In genomic region chr1:227816750-227817446, GRCh38 we compare ENCODE assay signal across 26 cellular contexts. TPM values are rescaled to one million over a fixed set of nuclear protein-coding genes. Genes with fewer than 3 reads are reported as not detected.
"Had no signal": no experiment of that assay in that cellular context is flagged by ENCODE, and none has a peak within 500 bp of the region (broad histone marks: within the 10 kb centered on the region; RNA-seq: fewer than 3 reads in every experiment).

No MANE protein-coding gene starts in this region.

- H3K4me1 Mint-ChIP-seq: activated CD4-positive, alpha-beta T cell treated with anti-CD3 and anti-CD28 coated beads, Interleukin-2, amount 10 ng/mL, durations not matched to agents 24 days and 14 days; activated naive CD4-positive, alpha-beta T cell treated with anti-CD3 and anti-CD28 coated beads, Interleukin-2, amount 10 ng/mL, durations not matched to agents 7 days and 5 days; activated naive CD8-positive, alpha-beta T cell treated with anti-CD3 and anti-CD28 coated beads, Interleukin-2, amount 50 U/mL, for 24 hours; nephron progenitor cell; stimulated activated memory B cell treated with anti-CD40 and anti-IgM and Interleukin-4, amounts not matched to agents 10 μg/mL and 1 μg/mL and 100 μg/mL, for 72 hours had no signal

- H3K27me3 ChIP-seq: brain microvascular endothelial cell, sigmoid colon, testis, upper lobe of left lung had no signal

- DNase-seq: activated CD4-positive, alpha-beta T cell treated with anti-CD3 and anti-CD28 coated beads, Interleukin-2, amount 10 ng/mL, durations not matched to agents 24 days and 14 days; activated CD8-positive, alpha-beta memory T cell treated with anti-CD3 and anti-CD28 coated beads, Interleukin-2, amount 50 U/mL, for 4 hours; activated CD8-positive, alpha-beta T cell treated with anti-CD3 and anti-CD28 coated beads for 36 hours; activated effector memory CD4-positive, alpha-beta T cell treated with Interleukin-2 at 50 U/mL for 16 hours; activated naive CD4-positive, alpha-beta T cell treated with anti-CD3 and anti-CD28 coated beads, Interleukin-2, amount 10 ng/mL, durations not matched to agents 7 days and 5 days; activated naive CD8-positive, alpha-beta T cell treated with anti-CD3 and anti-CD28 coated beads, Interleukin-2, amount 50 U/mL, for 24 hours; activated T-cell treated with anti-CD3 and anti-CD28 coated beads, Interleukin-2, amount 50 U/mL, for 4 hours; aorta; brain microvascular endothelial cell; erythroblast; foreskin melanocyte; glutamatergic neuron; hypothalamus; nephron progenitor cell; occipital lobe; sigmoid colon; stimulated activated CD4-positive, alpha-beta T cell treated with anti-CD3 and anti-CD28 coated beads, Interleukin-4, amount 100 ng/mL, for 24 hours; testis had no signal

- ATAC-seq: activated CD8-positive, alpha-beta T cell treated with anti-CD3 and anti-CD28 coated beads for 36 hours; activated naive CD8-positive, alpha-beta T cell treated with anti-CD3 and anti-CD28 coated beads, Interleukin-2, amount 50 U/mL, for 24 hours; activated T-cell treated with anti-CD3 and anti-CD28 coated beads, Interleukin-2, amount 50 U/mL, for 4 hours; left lobe of liver; stimulated activated memory B cell treated with anti-CD40 and anti-IgM and Interleukin-4, amounts not matched to agents 10 μg/mL and 1 μg/mL and 100 μg/mL, for 72 hours had no signal

- H3K4me3 Mint-ChIP-seq: activated CD4-positive, alpha-beta T cell treated with anti-CD3 and anti-CD28 coated beads, Interleukin-2, amount 10 ng/mL, durations not matched to agents 24 days and 14 days; activated CD8-positive, alpha-beta T cell treated with anti-CD3 and anti-CD28 coated beads for 36 hours; activated naive CD4-positive, alpha-beta T cell treated with anti-CD3 and anti-CD28 coated beads, Interleukin-2, amount 10 ng/mL, durations not matched to agents 7 days and 5 days; activated naive CD8-positive, alpha-beta T cell treated with anti-CD3 and anti-CD28 coated beads, Interleukin-2, amount 50 U/mL, for 24 hours; activated T-cell treated with anti-CD3 and anti-CD28 coated beads, Interleukin-2, amount 50 U/mL, for 4 hours; nephron progenitor cell; stimulated activated memory B cell treated with anti-CD40 and anti-IgM and Interleukin-4, amounts not matched to agents 10 μg/mL and 1 μg/mL and 100 μg/mL, for 72 hours had no signal

- H3K27me3 Mint-ChIP-seq: activated CD8-positive, alpha-beta T cell treated with anti-CD3 and anti-CD28 coated beads for 36 hours; activated naive CD8-positive, alpha-beta T cell treated with anti-CD3 and anti-CD28 coated beads, Interleukin-2, amount 50 U/mL, for 24 hours; stimulated activated memory B cell treated with anti-CD40 and anti-IgM and Interleukin-4, amounts not matched to agents 10 μg/mL and 1 μg/mL and 100 μg/mL, for 72 hours had no signal

- FAIRE-seq: endometrium, kidney had no signal

- H3K4me3 ChIP-seq: coronary artery, lung, sigmoid colon, upper lobe of left lung had no signal

- H3K27ac Mint-ChIP-seq: activated CD4-positive, alpha-beta T cell treated with anti-CD3 and anti-CD28 coated beads, Interleukin-2, amount 10 ng/mL, durations not matched to agents 24 days and 14 days; activated CD8-positive, alpha-beta T cell treated with anti-CD3 and anti-CD28 coated beads for 36 hours; activated naive CD4-positive, alpha-beta T cell treated with anti-CD3 and anti-CD28 coated beads, Interleukin-2, amount 10 ng/mL, durations not matched to agents 7 days and 5 days; activated naive CD8-positive, alpha-beta T cell treated with anti-CD3 and anti-CD28 coated beads, Interleukin-2, amount 50 U/mL, for 24 hours; nephron progenitor cell; stimulated activated memory B cell treated with anti-CD40 and anti-IgM and Interleukin-4, amounts not matched to agents 10 μg/mL and 1 μg/mL and 100 μg/mL, for 72 hours had no signal

- H3K36me3 ChIP-seq: brain microvascular endothelial cell, sigmoid colon, upper lobe of left lung had no signal

RNA-seq across cellular contexts. Expression of gene PRSS38, which starts 1.4 kb away (rescaled TPM):
- total RNA-seq: activated CD4-positive, alpha-beta T cell treated with anti-CD3 and anti-CD28 coated beads, Interleukin-2, amount 10 ng/mL, durations not matched to agents 24 days and 14 days; activated CD8-positive, alpha-beta T cell treated with anti-CD3 and anti-CD28 coated beads for 36 hours; activated T-cell treated with anti-CD3 and anti-CD28 coated beads, Interleukin-2, amount 50 U/mL, for 4 hours; aorta; kidney; left lobe of liver; lung; occipital lobe; renal cortical epithelial cell; sigmoid colon; upper lobe of left lung had no signal
